Comparison of ENCODE assay signal across 23 cellular contexts in genomic region chr13:112852392-112852791, GRCh38.
"Had no signal": no experiment of that assay in that cellular context is flagged by ENCODE, and none has a peak within 500 bp of the region (broad histone marks: within the 10 kb centered on the region; RNA-seq: fewer than 3 reads in every experiment).

No MANE protein-coding gene starts in this region.

- ATAC-seq: esophagus mucosa; gastrocnemius medialis; left cardiac atrium; right cardiac atrium; stimulated activated naive B cell treated with anti-CD40 and anti-IgM and Interleukin-4, amounts not matched to agents 10 μg/mL and 1 μg/mL and 100 μg/mL, for 72 hours had no signal

- H3K4me1 ChIP-seq: gastrocnemius medialis, left ventricle myocardium inferior, stomach, transverse colon had no signal

- DNase-seq: central memory CD4-positive, alpha-beta T cell; cortex of kidney; effector CD8-positive, alpha-beta T cell; gastrocnemius medialis; kidney; left cardiac atrium; left ventricle myocardium inferior; mesenchymal stem cell; naive B cell; posterior cingulate gyrus; right cardiac atrium; stimulated activated CD4-positive, alpha-beta T cell treated with anti-CD3 and anti-CD28 coated beads, Interleukin-15, amount 100 ng/mL, for 24 hours; stimulated activated CD4-positive, alpha-beta T cell treated with anti-CD3 and anti-CD28 coated beads, Interleukin-1b, Interleukin-23, amount 100 ng/mL, for 48 hours; stimulated activated CD4-positive, alpha-beta T cell treated with anti-CD3 and anti-CD28 coated beads, Interleukin-4, amount 100 ng/mL, for 24 hours; stimulated activated naive B cell treated with anti-CD40 and anti-IgM and Interleukin-4, amounts not matched to agents 10 μg/mL and 1 μg/mL and 100 μg/mL, for 72 hours; stomach; substantia nigra; transverse colon had no signal

- H3K9me3 Mint-ChIP-seq: stimulated activated naive B cell treated with anti-CD40 and anti-IgM and Interleukin-4, amounts not matched to agents 10 μg/mL and 1 μg/mL and 100 μg/mL, for 72 hours had no signal

- H3K4me3 Mint-ChIP-seq: naive B cell; nephron; stimulated activated naive B cell treated with anti-CD40 and anti-IgM and Interleukin-4, amounts not matched to agents 10 μg/mL and 1 μg/mL and 100 μg/mL, for 72 hours had no signal

- H3K4me3 ChIP-seq: dorsolateral prefrontal cortex, gastrocnemius medialis, left ventricle myocardium inferior, lung, stomach, thoracic aorta, transverse colon had no signal

- H3K27me3 ChIP-seq: dorsolateral prefrontal cortex, gastrocnemius medialis, stomach, transverse colon had no signal

- H3K27ac Mint-ChIP-seq: naive B cell; nephron; stimulated activated naive B cell treated with anti-CD40 and anti-IgM and Interleukin-4, amounts not matched to agents 10 μg/mL and 1 μg/mL and 100 μg/mL, for 72 hours had no signal

- H3K9me3 ChIP-seq: gastrocnemius medialis, thoracic aorta, transverse colon had no signal

- H3K27me3 Mint-ChIP-seq: naive B cell; stimulated activated naive B cell treated with anti-CD40 and anti-IgM and Interleukin-4, amounts not matched to agents 10 μg/mL and 1 μg/mL and 100 μg/mL, for 72 hours had no signal

- H3K27ac ChIP-seq: dorsolateral prefrontal cortex, gastrocnemius medialis, left ventricle myocardium inferior, stomach, thoracic aorta, transverse colon had no signal
